ENCODE assay signal across 13 cellular contexts in the genomic region with DNA sequence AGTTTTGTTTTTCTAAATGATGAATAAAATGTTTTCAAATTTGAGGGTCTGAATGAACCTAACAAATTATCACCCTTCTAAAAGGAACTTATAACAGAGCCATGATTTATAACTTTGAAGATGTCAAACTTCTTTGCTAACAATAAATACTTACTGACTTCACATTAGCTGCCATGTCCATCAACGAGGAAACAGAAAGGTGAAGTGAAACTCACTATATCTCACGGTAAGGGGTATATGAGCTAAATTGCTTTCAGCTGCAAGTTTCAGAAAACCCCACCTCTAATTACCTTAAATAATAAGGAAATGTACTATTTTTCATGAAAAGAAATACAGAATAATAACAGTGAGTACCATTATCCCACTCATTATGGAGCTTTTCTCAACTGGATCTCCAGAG.
DNase-seq lines count a peak whose midpoint lies in the region; ATAC-seq and TF ChIP-seq lines count a peak whose summit lies in the region.
"Had no signal": no experiment of that assay in that cellular context is flagged by ENCODE, and none has a peak within 500 bp of the region (broad histone marks: within the 10 kb centered on the region; RNA-seq: fewer than 3 reads in every experiment).

No MANE protein-coding gene starts in this region.

- CTCF ChIA-PET in activated B cell treated with CpG ODN at 0.5 μM for 24 hours (lab: Charles Lee), result no interaction called here

- no peak overlapping the region for H3K4me3 Mint-ChIP-seq in activated B cell treated with CpG ODN at 0.5 μM for 24 hours
- H3K4me3 Mint-ChIP-seq in nephron progenitor cell, result no peak overlapping the region
- H3K4me3 Mint-ChIP-seq: CD8-positive, alpha-beta memory T cell; stimulated activated effector memory CD8-positive, alpha-beta T cell treated with anti-CD3 and anti-CD28 coated beads, Interleukin-12 subunit alpha, Interleukin-12 subunit beta, amount 100 ng/mL, for 72 hours had no signal

- intact Hi-C loops in activated B cell treated with CpG ODN at 0.5 μM for 24 hours (cut with micrococcal nuclease), result no loop called here

- H3K27me3 Mint-ChIP-seq in activated B cell treated with CpG ODN at 0.5 μM for 24 hours (peaks cover 18% of the 10 kb centered on the region), nephron progenitor cell (ENCODE audit: low read depth, poor library complexity) (peaks cover 3% of the 10 kb centered on the region)

- TF ChIP-seq CTCF in activated B cell treated with CpG ODN at 0.5 μM for 24 hours (IDR thresholded peaks at IDR 0.05) (no peak), nephron progenitor cell (IDR thresholded peaks at IDR 0.05) (no peak), GM10266 (IDR thresholded peaks at IDR 0.05; ENCODE audit: control insufficient read depth, insufficient read depth, low read depth, missing control alignments) (no peak)

- H3K9me3 Mint-ChIP-seq in activated B cell treated with CpG ODN at 0.5 μM for 24 hours, result no peaks in the 10 kb centered on the region
- H3K9me3 Mint-ChIP-seq in nephron progenitor cell, result peaks cover under 1% of the 10 kb centered on the region
- H3K9me3 Mint-ChIP-seq: CD8-positive, alpha-beta memory T cell; stimulated activated effector memory CD8-positive, alpha-beta T cell treated with anti-CD3 and anti-CD28 coated beads, Interleukin-12 subunit alpha, Interleukin-12 subunit beta, amount 100 ng/mL, for 72 hours had no signal

- ATAC-seq in GM18907 (IDR thresholded peaks at IDR 0.05; ENCODE audit: unreplicated experiment), result peak; percentile 93
- ATAC-seq in GM21529 (IDR thresholded peaks at IDR 0.05; ENCODE audit: unreplicated experiment), result peak; percentile 91
- peak; percentile 76 for ATAC-seq in HG03108 (IDR thresholded peaks at IDR 0.05; ENCODE audit: unreplicated experiment)
- peak; percentile 34 for ATAC-seq in activated B cell treated with CpG ODN at 0.5 μM for 24 hours (ENCODE audit: low read depth)
- ATAC-seq: stimulated activated effector memory CD8-positive, alpha-beta T cell treated with anti-CD3 and anti-CD28 coated beads, Interleukin-12 subunit alpha, Interleukin-12 subunit beta, amount 100 ng/mL, for 72 hours had no signal

- DNase-seq in activated B cell treated with CpG ODN at 0.5 μM for 24 hours, result no peak
- no peak for DNase-seq in nephron progenitor cell
- DNase-seq in GM10266 (ENCODE audit: extremely low spot score), result no peak
- DNase-seq in activated CD4-positive, alpha-beta T cell treated with anti-CD3 and anti-CD28 coated beads for 4 hours, result no peak
- no peak for DNase-seq in effector CD8-positive, alpha-beta T cell (lab: John Stamatoyannopoulos, UW)
- DNase-seq: CD8-positive, alpha-beta memory T cell; effector CD4-positive, alpha-beta T cell; Kasumi-1; NCI-H2227 treated with DMSO at 0.1 percent for 48 hours had no signal

- H3K4me1 Mint-ChIP-seq in activated B cell treated with CpG ODN at 0.5 μM for 24 hours (peaks cover 16% of the 10 kb centered on the region), nephron progenitor cell (no peaks in the 10 kb centered on the region)
- H3K4me1 Mint-ChIP-seq: CD8-positive, alpha-beta memory T cell; stimulated activated effector memory CD8-positive, alpha-beta T cell treated with anti-CD3 and anti-CD28 coated beads, Interleukin-12 subunit alpha, Interleukin-12 subunit beta, amount 100 ng/mL, for 72 hours had no signal

- no peaks in the 10 kb centered on the region for H3K36me3 Mint-ChIP-seq in activated B cell treated with CpG ODN at 0.5 μM for 24 hours (ENCODE audit: low read depth)
- no peaks in the 10 kb centered on the region for H3K36me3 Mint-ChIP-seq in nephron progenitor cell (ENCODE audit: low read depth)
- H3K36me3 Mint-ChIP-seq: stimulated activated effector memory CD8-positive, alpha-beta T cell treated with anti-CD3 and anti-CD28 coated beads, Interleukin-12 subunit alpha, Interleukin-12 subunit beta, amount 100 ng/mL, for 72 hours had no signal

- POLR2A ChIA-PET in activated B cell treated with CpG ODN at 0.5 μM for 24 hours (lab: Charles Lee), result interaction anchor here (1.1 kb wide), 1 partner anchor 407 kb away, joined by 3 read pairs; no protein-coding TSS in a partner anchor

- no peak overlapping the region for H3K27ac Mint-ChIP-seq in activated B cell treated with CpG ODN at 0.5 μM for 24 hours
- no peak overlapping the region for H3K27ac Mint-ChIP-seq in nephron progenitor cell
- H3K27ac Mint-ChIP-seq: CD8-positive, alpha-beta memory T cell; stimulated activated effector memory CD8-positive, alpha-beta T cell treated with anti-CD3 and anti-CD28 coated beads, Interleukin-12 subunit alpha, Interleukin-12 subunit beta, amount 100 ng/mL, for 72 hours had no signal

Comparison
In these comparisons a context has a peak if more than half of its experiments do, and no peak if none do; other contexts are left out.
1. ATAC-seq: peak in every context shown above with its lines; median percentile 93 in GM18907; 91 in GM21529; 76 in HG03108; 34 in activated B cell treated with CpG ODN at 0.5 μM for 24 hours.